In genomic region chr2:58973831-58974281, GRCh38 we compare ENCODE assay signal across 23 cellular contexts.
DNase-seq lines count a peak whose midpoint lies in the region; FAIRE-seq and TF ChIP-seq lines count a peak whose summit lies in the region.
"Had no signal": no experiment of that assay in that cellular context is flagged by ENCODE, and none has a peak within 500 bp of the region (broad histone marks: within the 10 kb centered on the region; RNA-seq: fewer than 3 reads in every experiment).

No MANE protein-coding gene starts in this region.

- CTCF ChIA-PET in Caco-2 (lab: Charles Lee): no interaction called here

- DNase-seq in Caco-2: peak; percentile 11 to 57
- DNase-seq in bronchial epithelial cell (ENCODE audit: low read depth): peak; percentile 41
- peak; percentile 72 for DNase-seq in mesendoderm
- no peak for DNase-seq in anterior cingulate cortex (lab: John Stamatoyannopoulos, UW)
- no peak for DNase-seq in cerebellar cortex (ENCODE audit: low spot score)
- no peak for DNase-seq in stimulated activated CD8-positive, alpha-beta memory T cell treated with anti-CD3 and anti-CD28 coated beads, Interleukin-4, amount 100 ng/mL, for 48 hours
- no peak for DNase-seq in cerebellum (ENCODE audit: low spot score)
- DNase-seq: activated CD4-positive, alpha-beta T cell treated with anti-CD3 and anti-CD28 coated beads, Interleukin-2, amount 50 U/mL, for 4 hours; activated naive CD8-positive, alpha-beta T cell treated with anti-CD3 and anti-CD28 coated beads for 36 hours; activated T-cell treated with anti-CD3 and anti-CD28 coated beads, Interleukin-2, amount 50 U/mL, for 72 hours; foreskin fibroblast; mammary epithelial cell; NCI-H524; psoas muscle; stimulated activated CD4-positive, alpha-beta T cell treated with anti-CD3 and anti-CD28 coated beads, Interleukin-12 subunit alpha, Interleukin-12 subunit beta, amount 100 ng/mL, for 4 hours; stimulated activated naive CD8-positive, alpha-beta T cell treated with anti-CD3 and anti-CD28 coated beads, Interleukin-15, Interleukin-2, amounts not matched to agents 100 U/mL and 50 U/mL, for 24 hours had no signal

- no peak overlapping the region for H2AK5ac ChIP-seq in mesendoderm (ENCODE audit: low read length)

- no peak overlapping the region for H3K4me2 ChIP-seq in mesendoderm (ENCODE audit: low read length)
- H3K4me2 ChIP-seq: KMS-11 had no signal

- H3K23ac ChIP-seq in mesendoderm (ENCODE audit: low read length): no peak overlapping the region

- H3K79me2 ChIP-seq in mesendoderm (ENCODE audit: control insufficient read depth, insufficient read depth, low read length): no peaks in the 10 kb centered on the region

- H3K18ac ChIP-seq in mesendoderm (ENCODE audit: low read length): peak overlapping the region; percentile 75

- no peak overlapping the region for H3K4ac ChIP-seq in mesendoderm (ENCODE audit: low read depth, low read length)

- H3K4me3 Mint-ChIP-seq in Caco-2 (ENCODE audit: unreplicated experiment): no peak overlapping the region
- H3K4me3 Mint-ChIP-seq: activated naive CD8-positive, alpha-beta T cell treated with anti-CD3 and anti-CD28 coated beads for 36 hours; activated T-cell treated with anti-CD3 and anti-CD28 coated beads, Interleukin-2, amount 50 U/mL, for 72 hours; natural killer cell treated with Interleukin-12 subunit alpha and Interleukin-12 subunit beta and Interleukin-15 and Interleukin-18, amount 100 ng/mL, for 72 hours had no signal

- peak overlapping the region; percentile 78 for H2BK15ac ChIP-seq in mesendoderm (replicated peaks; ENCODE audit: low read depth)

- no peak overlapping the region for H3K27ac ChIP-seq in HUES64 (ENCODE audit: low read depth, low read length)
- no peak overlapping the region for H3K27ac ChIP-seq in mesendoderm (ENCODE audit: low read depth, low read length)
- H3K27ac ChIP-seq: KMS-11, psoas muscle, vagina had no signal

- TF ChIP-seq CTCF in Caco-2 (IDR thresholded peaks at IDR 0.05; ENCODE audit: insufficient read depth in 1 of 2, low read depth in 1 of 2, low read length in 1 of 2, severe bottlenecking in 1 of 2, unreplicated experiment in 1 of 2): no peak
- TF ChIP-seq CTCF in bronchial epithelial cell (IDR thresholded peaks at IDR 0.05; ENCODE audit: insufficient read depth, low read length, severe bottlenecking): no peak

- H2BK5ac ChIP-seq in mesendoderm (ENCODE audit: low read length): no peak overlapping the region

- peaks cover 17% of the 10 kb centered on the region for H3K4me1 Mint-ChIP-seq in Caco-2 (ENCODE audit: low read depth, unreplicated experiment)
- H3K4me1 Mint-ChIP-seq: activated naive CD8-positive, alpha-beta T cell treated with anti-CD3 and anti-CD28 coated beads for 36 hours had no signal

- no peak for FAIRE-seq in bronchial epithelial cell (lab: Jason Lieb, UNC)
- FAIRE-seq: endometrium, G401.6, GM12891 had no signal

- H3K27me3 ChIP-seq in Caco-2 (replicated peaks; ENCODE audit: control insufficient read depth, insufficient read depth, low read length): no peaks in the 10 kb centered on the region
- no peaks in the 10 kb centered on the region for H3K27me3 ChIP-seq in HUES64 (ENCODE audit: insufficient read depth, low read length)
- no peaks in the 10 kb centered on the region for H3K27me3 ChIP-seq in bronchial epithelial cell (ENCODE audit: control insufficient read depth, insufficient read depth, low read length)
- H3K27me3 ChIP-seq in mesendoderm (ENCODE audit: insufficient read depth, low read length, poor library complexity): no peaks in the 10 kb centered on the region
- H3K27me3 ChIP-seq: vagina had no signal

- no peak overlapping the region for H4K8ac ChIP-seq in mesendoderm (ENCODE audit: low read depth, low read length)

- no peaks in the 10 kb centered on the region for H3K9me3 Mint-ChIP-seq in Caco-2 (ENCODE audit: unreplicated experiment)
- H3K9me3 Mint-ChIP-seq: activated naive CD8-positive, alpha-beta T cell treated with anti-CD3 and anti-CD28 coated beads for 36 hours; activated T-cell treated with anti-CD3 and anti-CD28 coated beads, Interleukin-2, amount 50 U/mL, for 72 hours had no signal

- intact Hi-C loops in Caco-2 (cut with micrococcal nuclease; ENCODE audit: unreplicated experiment): no loop called here

- WGBS in HUES64: 47% methylated on average over 4 of the region's 5 CpGs
- no CpG with 5 or more reads among the region's 5 CpGs for WGBS in mesendoderm (ENCODE audit: extremely low coverage, insufficient coverage, low lambda C conversion rate)

- H3K36me3 Mint-ChIP-seq in Caco-2 (ENCODE audit: insufficient read depth, unreplicated experiment): no peaks in the 10 kb centered on the region
- H3K36me3 Mint-ChIP-seq: activated naive CD8-positive, alpha-beta T cell treated with anti-CD3 and anti-CD28 coated beads for 36 hours; natural killer cell treated with Interleukin-12 subunit alpha and Interleukin-12 subunit beta and Interleukin-15 and Interleukin-18, amount 100 ng/mL, for 72 hours had no signal

- H3K4me1 ChIP-seq in Caco-2 (0 out of 2 replicates have a peak, but pooled peaks cover 5% of the 10 kb centered on the region), HUES64 (ENCODE audit: insufficient read depth, low read length) (peaks cover 55% of the 10 kb centered on the region), mesendoderm (ENCODE audit: control insufficient read depth, low read depth, low read length) (peaks cover 3% of the 10 kb centered on the region)
- H3K4me1 ChIP-seq: psoas muscle, vagina had no signal

- H3K79me1 ChIP-seq in mesendoderm (ENCODE audit: low read length): no peaks in the 10 kb centered on the region

- no peaks in the 10 kb centered on the region for H3K36me3 ChIP-seq in Caco-2 (ENCODE audit: control insufficient read depth, insufficient read depth, low read length)
- H3K36me3 ChIP-seq in HUES64 (ENCODE audit: insufficient read depth, low read length): no peaks in the 10 kb centered on the region
- H3K36me3 ChIP-seq in bronchial epithelial cell (ENCODE audit: control insufficient read depth, insufficient read depth, low read length): no peaks in the 10 kb centered on the region
- H3K36me3 ChIP-seq in mesendoderm (ENCODE audit: control insufficient read depth, insufficient read depth, low read length): no peaks in the 10 kb centered on the region
- H3K36me3 ChIP-seq: vagina had no signal

- H3K27ac Mint-ChIP-seq in Caco-2 (ENCODE audit: unreplicated experiment): no peak overlapping the region
- H3K27ac Mint-ChIP-seq: activated naive CD8-positive, alpha-beta T cell treated with anti-CD3 and anti-CD28 coated beads for 36 hours; activated T-cell treated with anti-CD3 and anti-CD28 coated beads, Interleukin-2, amount 50 U/mL, for 72 hours; natural killer cell treated with Interleukin-12 subunit alpha and Interleukin-12 subunit beta and Interleukin-15 and Interleukin-18, amount 100 ng/mL, for 72 hours had no signal

- no TSS peak for BruUV-seq in Caco-2 (replicated peaks; lab: Mats Ljungman, UMichigan)

- POLR2A ChIA-PET in Caco-2 (lab: Charles Lee): no interaction called here

- H3K4me3 ChIP-seq in Caco-2 (ENCODE audit: low read depth, low read length) (no peak overlapping the region), HUES64 (ENCODE audit: low read length) (peak overlapping the region; percentile 9), bronchial epithelial cell (ENCODE audit: low read depth, low read length) (no peak overlapping the region), mesendoderm (ENCODE audit: low read length) (no peak overlapping the region)
- H3K4me3 ChIP-seq: psoas muscle, vagina had no signal

- H2BK120ac ChIP-seq in mesendoderm (ENCODE audit: low read depth, low read length): peak overlapping the region; percentile 61

- no peak overlapping the region for H3K56ac ChIP-seq in mesendoderm (ENCODE audit: low read length)

- H3K9ac ChIP-seq in HUES64 (ENCODE audit: low read depth, low read length) (peak overlapping the region; percentile 9; the same call in 1 of the 2 replicates), mesendoderm (ENCODE audit: low read length) (no peak overlapping the region)
- H3K9ac ChIP-seq: KMS-11 had no signal

- H3K9me3 ChIP-seq in Caco-2 (no peaks in the 10 kb centered on the region), HUES64 (ENCODE audit: insufficient read depth, low read depth, low read length) (no peaks in the 10 kb centered on the region)
- H3K9me3 ChIP-seq: psoas muscle, vagina had no signal

- H4K5ac ChIP-seq in mesendoderm (ENCODE audit: low read length): no peak overlapping the region

- H3K27me3 Mint-ChIP-seq in Caco-2 (ENCODE audit: insufficient read depth, unreplicated experiment): no peaks in the 10 kb centered on the region
- H3K27me3 Mint-ChIP-seq: natural killer cell treated with Interleukin-12 subunit alpha and Interleukin-12 subunit beta and Interleukin-15 and Interleukin-18, amount 100 ng/mL, for 72 hours had no signal

Comparison
In these comparisons a context has a peak if more than half of its experiments do, and no peak if none do; other contexts are left out.
1. DNase-seq: peak in Caco-2 (2 of 2), bronchial epithelial cell (single experiment) and mesendoderm (single experiment); none in anterior cingulate cortex (0 of 58), cerebellar cortex (single experiment), stimulated activated CD8-positive, alpha-beta memory T cell treated with anti-CD3 and anti-CD28 coated beads, Interleukin-4, amount 100 ng/mL, for 48 hours (single experiment) and cerebellum (single experiment).